8 cellular contexts compared by ENCODE assay signal in the genomic region with DNA sequence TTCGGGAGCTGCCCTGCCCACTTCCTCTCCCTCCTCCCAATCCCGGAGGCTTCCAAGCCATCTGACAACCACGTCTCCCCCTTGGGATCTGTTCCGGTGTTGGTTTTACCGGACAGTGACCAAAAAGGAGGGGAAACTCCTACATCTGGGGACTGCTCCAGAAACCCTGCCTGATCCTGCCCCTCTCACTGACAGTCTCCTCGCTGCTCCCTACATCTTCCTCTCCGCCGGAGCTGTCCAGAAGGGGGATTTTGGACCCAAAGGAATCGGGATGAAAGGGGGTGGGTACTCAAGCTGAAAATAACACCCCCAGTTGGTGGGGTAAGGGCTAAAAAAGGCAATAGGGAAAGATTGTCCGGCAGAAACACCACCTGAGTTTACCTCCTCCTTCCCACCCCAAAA. TPM values are rescaled to one million over a fixed set of nuclear protein-coding genes. Genes with fewer than 3 reads are reported as not detected.
DNase-seq lines count a peak whose midpoint lies in the region; ATAC-seq, FAIRE-seq and TF ChIP-seq lines count a peak whose summit lies in the region.

No MANE protein-coding gene starts in this region.

- no peaks in the 10 kb centered on the region for H3K9me3 ChIP-seq in iPS-18c (ENCODE audit: control insufficient read depth, insufficient read depth, low read length)

- in situ Hi-C loops in SK-MEL-5 (cut with HindIII; ENCODE audit: low pct_unique_long_range_greater_than_20kb, low sequenced_read_pairs) (no loop called here), GM13977 (cut with MboI; ENCODE audit: low pct_unique_long_range_greater_than_20kb, low sequenced_read_pairs, unreplicated experiment) (no loop called here)

- FAIRE-seq in bronchial epithelial cell (lab: Jason Lieb, UNC) = no peak

- H3K36me3 Mint-ChIP-seq in IgD-negative memory B cell = peaks cover 1% of the 10 kb centered on the region

- no peaks in the 10 kb centered on the region for H3K27me3 ChIP-seq in bronchial epithelial cell (ENCODE audit: control insufficient read depth, insufficient read depth, low read length)

- no peaks in the 10 kb centered on the region for H3K27me3 Mint-ChIP-seq in IgD-negative memory B cell

- TF ChIP-seq CTCF in bronchial epithelial cell (IDR thresholded peaks at IDR 0.05; ENCODE audit: insufficient read depth, low read length, severe bottlenecking) (no peak), retinal pigment epithelial cell (conservative IDR thresholded peaks at IDR 0.05; ENCODE audit: low read depth, low read length) (peak; percentile 12), GM13977 (IDR thresholded peaks at IDR 0.05; ENCODE audit: extremely low read depth, insufficient read depth, missing control alignments) (no peak)

- H3K36me3 ChIP-seq in bronchial epithelial cell (ENCODE audit: control insufficient read depth, insufficient read depth, low read length) = no peaks in the 10 kb centered on the region

- H3K27ac Mint-ChIP-seq in IgD-negative memory B cell = peak overlapping the region; percentile 96 to 99 (median 99)

- no peaks in the 10 kb centered on the region for H3K9me3 Mint-ChIP-seq in IgD-negative memory B cell

- no peak for ATAC-seq in HG03521 (IDR thresholded peaks at IDR 0.05; ENCODE audit: unreplicated experiment)

- H3K4me3 ChIP-seq in bronchial epithelial cell (ENCODE audit: low read depth, low read length) (peak overlapping the region; percentile 58), iPS-18c (ENCODE audit: insufficient read depth, low read depth, low read length) (peak overlapping the region; percentile 80), retinal pigment epithelial cell (ENCODE audit: low read length) (peak overlapping the region; percentile 92)

- peak; percentile 42 for DNase-seq in DMS153 treated with DMSO at 0.1 percent for 48 hours (lab: John Stamatoyannopoulos, UW; ENCODE audit: unreplicated experiment)
- peak; percentile 86 for DNase-seq in SK-MEL-5 (ENCODE audit: low read depth, low spot score)
- DNase-seq in bronchial epithelial cell (ENCODE audit: low read depth) = peak; percentile 69
- no peak for DNase-seq in retinal pigment epithelial cell (ENCODE audit: low read depth)
- DNase-seq in GM13977 (ENCODE audit: low spot score) = no peak

- H3K4me1 Mint-ChIP-seq in IgD-negative memory B cell = peaks cover 35 to 47% (median 43%) of the 10 kb centered on the region in 3 donors

- peak overlapping the region; percentile 93 to 97 (median 94) for H3K4me3 Mint-ChIP-seq in IgD-negative memory B cell

RNA-seq across cellular contexts. Expression of gene INO80D, which starts 1.5 kb away (rescaled TPM):
- polyA plus RNA-seq in IgD-negative memory B cell = 12.0 TPM
- total RNA-seq in SK-MEL-5 (2014; rRNA removed; shearing (Covaris generic)) = 6.5 and 6.8 TPM in 2 replicates
- 2.1 and 3.4 TPM in 2 replicates for polyA plus RNA-seq in SK-MEL-5 (2015; cell fraction: cytosol; rRNA removed)
- polyA plus RNA-seq in SK-MEL-5 (2015; cell fraction: nucleus; rRNA removed) = 8.8 and 9.9 TPM in 2 replicates
- 7.6 and 7.7 TPM in 2 replicates for total RNA-seq in bronchial epithelial cell

Comparison
In these comparisons a context has a peak if more than half of its experiments do, and no peak if none do; other contexts are left out.
1. DNase-seq: peak in DMS153 treated with DMSO at 0.1 percent for 48 hours (single experiment), SK-MEL-5 (single experiment) and bronchial epithelial cell (single experiment); none in retinal pigment epithelial cell (single experiment) and GM13977 (single experiment).
2. Peak in every context shown above with its lines, with median percentiles within 50 percentile points of each other: H3K4me3 ChIP-seq.